Comparison of ENCODE assay signal across 20 cellular contexts in the genomic region with DNA sequence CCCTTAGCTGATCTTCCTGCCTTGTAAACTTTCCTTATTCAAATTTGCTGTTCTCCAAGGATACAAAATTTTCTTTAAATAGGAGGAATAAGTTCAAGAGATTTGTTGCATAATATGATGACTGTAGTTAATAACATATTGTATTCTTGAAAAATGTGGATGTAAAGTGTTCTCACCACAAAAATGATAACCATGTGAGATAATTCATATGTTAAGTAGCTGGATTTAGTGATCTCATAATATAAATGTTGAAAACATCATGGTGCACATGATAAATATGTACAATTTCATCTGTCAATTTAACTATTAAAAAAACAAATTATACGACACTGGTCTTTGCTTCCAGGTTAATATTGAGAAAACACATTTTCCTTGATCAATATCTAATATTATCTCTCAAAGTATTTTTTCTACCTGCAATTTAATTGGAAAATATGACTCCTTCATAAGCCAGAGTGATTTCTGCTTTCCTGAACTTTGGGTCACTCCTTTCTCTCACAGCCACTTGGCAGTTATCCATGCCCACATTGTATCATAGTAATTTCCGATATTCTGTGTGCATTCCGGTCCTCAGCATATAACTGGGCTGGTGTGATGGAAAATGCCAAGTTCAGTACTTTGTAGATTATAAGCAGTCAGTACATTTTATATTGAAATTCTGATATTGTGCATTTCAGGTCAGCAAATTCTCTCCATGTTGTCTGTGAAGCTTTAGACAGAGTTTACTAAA.
"Had no signal": no experiment of that assay in that cellular context is flagged by ENCODE, and none has a peak within 500 bp of the region (broad histone marks: within the 10 kb centered on the region; RNA-seq: fewer than 3 reads in every experiment).

No MANE protein-coding gene starts in this region.

- H3K27ac ChIP-seq: esophagus squamous epithelium, heart right ventricle, lower lobe of right lung, prostate gland, right lobe of liver, stomach, testis, upper lobe of left lung had no signal

- DNase-seq: activated CD4-positive, alpha-beta T cell treated with anti-CD3 and anti-CD28 coated beads for 1 hour; activated CD4-positive, alpha-beta T cell treated with anti-CD3 and anti-CD28 coated beads, Interleukin-2, amount 50 U/mL, for 4 hours; activated naive CD4-positive, alpha-beta T cell treated with anti-CD3 and anti-CD28 coated beads for 36 hours; activated naive CD8-positive, alpha-beta T cell treated with anti-CD3 and anti-CD28 coated beads, Interleukin-2, amount 50 U/mL, for 24 hours; activated T-cell treated with anti-CD3 and anti-CD28 coated beads, Interleukin-2, amount 50 U/mL, for 1 hour; esophagus squamous epithelium; heart right ventricle; left colon; lower lobe of right lung; midbrain; right lobe of liver; stomach; T-cell; T1000; testis; upper lobe of left lung had no signal

- H3K27me3 ChIP-seq: esophagus squamous epithelium, heart right ventricle, right lobe of liver, stomach, testis, upper lobe of left lung had no signal

- FAIRE-seq: astrocyte, colon, frontal cortex had no signal

- H3K9me3 ChIP-seq: esophagus squamous epithelium, lower lobe of right lung, prostate gland, right lobe of liver, stomach, testis, upper lobe of left lung had no signal

- H3K4me3 ChIP-seq: esophagus squamous epithelium, heart right ventricle, lower lobe of right lung, prostate gland, right lobe of liver, stomach, testis, upper lobe of left lung had no signal

- H3K4me1 ChIP-seq: esophagus squamous epithelium, heart right ventricle, lower lobe of right lung, prostate gland, right lobe of liver, testis, upper lobe of left lung had no signal

- H3K36me3 ChIP-seq: esophagus squamous epithelium, heart right ventricle, lower lobe of right lung, prostate gland, right lobe of liver, stomach, upper lobe of left lung had no signal

- ATAC-seq: activated naive CD8-positive, alpha-beta T cell treated with anti-CD3 and anti-CD28 coated beads, Interleukin-2, amount 50 U/mL, for 24 hours; heart right ventricle; left colon; lower lobe of right lung; right lobe of liver; T-cell had no signal
